Comparison of ENCODE assay signal across 14 cellular contexts in genomic region chr10:59991117-59991516, GRCh38.
A peak's percentile ranks its signal among the peaks of the same experiment; 100 is the strongest.
DNase-seq lines count a peak whose midpoint lies in the region; ATAC-seq, FAIRE-seq and TF ChIP-seq lines count a peak whose summit lies in the region.
"Had no signal": no experiment of that assay in that cellular context is flagged by ENCODE, and none has a peak within 500 bp of the region (broad histone marks: within the 10 kb centered on the region; RNA-seq: fewer than 3 reads in every experiment).

No MANE protein-coding gene starts in this region.

- H3K27ac Mint-ChIP-seq in chondrocyte (ENCODE audit: unreplicated experiment): no peak overlapping the region

- no peaks in the 10 kb centered on the region for H3K9me2 ChIP-seq in OCI-LY1 (ENCODE audit: low read depth, low read length)
- H3K9me2 ChIP-seq in hepatocyte (replicated peaks; ENCODE audit: insufficient read depth): no peaks in the 10 kb centered on the region

- peak overlapping the region; percentile 61 for H3K4me2 ChIP-seq in A549
- H3K4me2 ChIP-seq in OCI-LY1 (ENCODE audit: low read length): peak overlapping the region; percentile 56
- peak overlapping the region; percentile 59 for H3K4me2 ChIP-seq in hepatocyte

- H3K27me3 ChIP-seq in OCI-LY1 (ENCODE audit: insufficient read depth, low read length) (no peaks in the 10 kb centered on the region), hepatocyte (no peaks in the 10 kb centered on the region)
- H3K27me3 ChIP-seq: adrenal gland had no signal

- H3K36me3 ChIP-seq in OCI-LY1 (ENCODE audit: insufficient read depth, low read length) (no peaks in the 10 kb centered on the region), hepatocyte (replicated peaks; ENCODE audit: insufficient read depth, low read depth) (no peaks in the 10 kb centered on the region), kidney (ENCODE audit: control insufficient read depth in 1 of 2, insufficient read depth in 2 of 2, low read length in 2 of 2) (no peaks in the 10 kb centered on the region)
- H3K36me3 ChIP-seq: adrenal gland, thoracic aorta, WERI-Rb-1 had no signal

- H3K4me1 Mint-ChIP-seq in chondrocyte (ENCODE audit: low read depth): peaks cover 5% of the 10 kb centered on the region

- TF ChIP-seq EP300 in A549 (IDR thresholded peaks at IDR 0.05): no peak

- H3F3A ChIP-seq in OCI-LY1 (ENCODE audit: insufficient read depth, low read length): no peaks in the 10 kb centered on the region

- H2AFZ ChIP-seq in OCI-LY1 (ENCODE audit: low read length): no peak overlapping the region
- no peak overlapping the region for H2AFZ ChIP-seq in hepatocyte

- H4K20me1 ChIP-seq in OCI-LY1 (ENCODE audit: insufficient read depth, low read length) (no peaks in the 10 kb centered on the region), hepatocyte (ENCODE audit: insufficient read depth, poor library complexity, severe bottlenecking) (no peaks in the 10 kb centered on the region)

- H3K9ac ChIP-seq in OCI-LY1 (ENCODE audit: low read length): no peak overlapping the region; the same call in 1 of the 2 replicates
- no peak overlapping the region for H3K9ac ChIP-seq in kidney (ENCODE audit: low read length in 2 of 2)

- no peak overlapping the region for H3K4me3 Mint-ChIP-seq in chondrocyte (ENCODE audit: unreplicated experiment)

- FAIRE-seq in A549 (lab: Jason Lieb, UNC): no peak
- no peak for FAIRE-seq in kidney (lab: Jason Lieb, UNC)

- H3K27me3 Mint-ChIP-seq in chondrocyte (ENCODE audit: low read depth): peaks cover 24% of the 10 kb centered on the region

- no peaks in the 10 kb centered on the region for H3K79me2 ChIP-seq in OCI-LY1 (ENCODE audit: insufficient read depth, low read length)
- no peaks in the 10 kb centered on the region for H3K79me2 ChIP-seq in hepatocyte

- H3K4me3 ChIP-seq in A549 (no peak overlapping the region), OCI-LY1 (ENCODE audit: low read depth, low read length, poor library complexity, severe bottlenecking) (peak overlapping the region; percentile 39), hepatocyte (no peak overlapping the region), kidney (ENCODE audit: low read length in 2 of 2) (no peak overlapping the region)
- H3K4me3 ChIP-seq: adrenal gland, coronary artery, thoracic aorta had no signal

- H3K9me3 Mint-ChIP-seq in chondrocyte (ENCODE audit: low read depth): peaks cover 23% of the 10 kb centered on the region

- CTCF ChIA-PET in A549 (lab: Yijun Ruan, JAX): interaction anchor here (0.6 to 1.1 kb wide), 3 partner anchors 16 to 85 kb away, joined by 3 read pairs; partner anchors contain the start of gene CCDC6

- TF ChIP-seq POLR2A in A549 (IDR thresholded peaks at IDR 0.05; ENCODE audit: low read length): no peak

- ATAC-seq in A549: no peak
- ATAC-seq in GM21423 (IDR thresholded peaks at IDR 0.05; ENCODE audit: unreplicated experiment): no peak

- peaks cover 9% of the 10 kb centered on the region; the same call in 1 of the 3 replicates for H3K9me3 ChIP-seq in A549
- no peaks in the 10 kb centered on the region for H3K9me3 ChIP-seq in OCI-LY1 (ENCODE audit: low read length)
- H3K9me3 ChIP-seq in hepatocyte (ENCODE audit: low read depth): peaks cover 6% of the 10 kb centered on the region
- H3K9me3 ChIP-seq in kidney (ENCODE audit: control insufficient read depth in 1 of 2, low read length in 2 of 2): no peaks in the 10 kb centered on the region
- H3K9me3 ChIP-seq: adrenal gland, thoracic aorta had no signal

- H3K4me1 ChIP-seq in A549 (peaks cover 9% of the 10 kb centered on the region; the same call in 2 of the 3 replicates), OCI-LY1 (ENCODE audit: insufficient read depth, low read length, severe bottlenecking) (peaks cover 15% of the 10 kb centered on the region), hepatocyte (ENCODE audit: insufficient read depth) (peaks cover 4% of the 10 kb centered on the region), kidney (ENCODE audit: control insufficient read depth in 1 of 2, insufficient read depth in 1 of 2, low read depth in 1 of 2, low read length in 2 of 2) (no peaks in the 10 kb centered on the region)
- H3K4me1 ChIP-seq: adrenal gland had no signal

- POLR2A ChIA-PET in A549 (lab: Yijun Ruan, JAX): interaction anchor here (0.7 to 1.2 kb wide), 3 partner anchors 83 to 787 kb away, joined by 3 to 5 read pairs (median 3); partner anchors contain the start of genes CCDC6 and CDK1

- no peak for TF ChIP-seq CTCF in A549 (IDR thresholded peaks at IDR 0.05)
- TF ChIP-seq CTCF in OCI-LY1 (IDR thresholded peaks at IDR 0.05; ENCODE audit: low read length): no peak
- no peak for TF ChIP-seq CTCF in hepatocyte (IDR thresholded peaks at IDR 0.05; ENCODE audit: poor library complexity)
- no peak for TF ChIP-seq CTCF in chondrocyte (IDR thresholded peaks at IDR 0.05)
- no peak for TF ChIP-seq CTCF in kidney (IDR thresholded peaks at IDR 0.05; ENCODE audit: borderline replicate concordance, extremely low read depth, insufficient read depth)

- intact Hi-C loops in kidney (cut with DNase I): no loop called here

- H3K27ac ChIP-seq in A549 (peak overlapping the region; percentile 46 to 64; a peak in 1 of 6 replicates), OCI-LY1 (ENCODE audit: low read depth, low read length, poor library complexity, severe bottlenecking) (peak overlapping the region; percentile 54), hepatocyte (peak overlapping the region; percentile 70), kidney (ENCODE audit: low read depth in 2 of 2, low read length in 2 of 2) (no peak overlapping the region)
- H3K27ac ChIP-seq: adrenal gland, coronary artery, thoracic aorta, WERI-Rb-1 had no signal

- TF ChIP-seq RAD21 in A549 (conservative IDR thresholded peaks at IDR 0.05 in 1 of 2, IDR thresholded peaks at IDR 0.05 in 1 of 2): no peak

- H3K36me3 Mint-ChIP-seq in chondrocyte (ENCODE audit: low read depth): peaks cover 5% of the 10 kb centered on the region

- DNase-seq in A549 (ENCODE audit: low read depth in 1 of 2, low spot score in 1 of 2) (no peak), NCI-H1436 (lab: John Stamatoyannopoulos, UW) (peak; percentile 27), hepatocyte (ENCODE audit: low spot score) (no peak), NCI-H1694 (lab: John Stamatoyannopoulos, UW) (no peak), chondrocyte (ENCODE audit: low spot score) (no peak), kidney (no peak)
- DNase-seq: NCI-H1048; stimulated activated CD4-positive, alpha-beta T cell treated with anti-CD3 and anti-CD28 coated beads, Interleukin-12 subunit alpha, Interleukin-12 subunit beta, amount 100 ng/mL, for 4 hours; WERI-Rb-1 had no signal

TF ChIP-seq in A549, 52 proteins besides CTCF, POLR2A, EP300 and RAD21:
- TF ChIP-seq JUN (IDR thresholded peaks at IDR 0.05): no peak
- no peak for TF ChIP-seq MAFK (IDR thresholded peaks at IDR 0.05; ENCODE audit: partially characterized antibody)
- TF ChIP-seq ESRRA (IDR thresholded peaks at IDR 0.05; ENCODE audit: borderline replicate concordance, low read length): no peak
- no peak for TF ChIP-seq GATA3 (IDR thresholded peaks at IDR 0.05; ENCODE audit: borderline replicate concordance)
- TF ChIP-seq HOXB13 (CRISPR knock-in tag; IDR thresholded peaks at IDR 0.05; ENCODE audit: low read depth): no peak
- no peak for TF ChIP-seq CHD2 (IDR thresholded peaks at IDR 0.05; ENCODE audit: low read length, partially characterized antibody)

Comparison
In these comparisons a context has a peak if more than half of its experiments do, and no peak if none do; other contexts are left out.
1. H3K27ac ChIP-seq: peak in A549 (2 of 2), OCI-LY1 (single experiment) and hepatocyte (single experiment); none in kidney (0 of 2).
2. Peak in every context shown above with its lines, with median percentiles within 50 percentile points of each other: H3K4me2 ChIP-seq.